22 cellular contexts compared by ENCODE assay signal in genomic region chr17:73250851-73251640, GRCh38. TPM values are rescaled to one million over a fixed set of nuclear protein-coding genes. Genes with fewer than 3 reads are reported as not detected.
DNase-seq lines count a peak whose midpoint lies in the region; ATAC-seq, FAIRE-seq and TF ChIP-seq lines count a peak whose summit lies in the region.
"Had no signal": no experiment of that assay in that cellular context is flagged by ENCODE, and none has a peak within 500 bp of the region (broad histone marks: within the 10 kb centered on the region; RNA-seq: fewer than 3 reads in every experiment).

No MANE protein-coding gene starts in this region.

- BruUV-seq in HepG2 (replicated peaks; lab: Mats Ljungman, UMichigan): no TSS peak

- no peak overlapping the region for H3K9ac ChIP-seq in HepG2 (ENCODE audit: insufficient read depth, low read depth, low read length)
- no peak overlapping the region for H3K9ac ChIP-seq in neural progenitor cell
- H3K9ac ChIP-seq: GM23248 had no signal

- no peak overlapping the region for H3K4me3 ChIP-seq in HepG2 (replicated peaks in 1 of 3; ENCODE audit: insufficient read depth in 1 of 3, low read depth in 2 of 3, low read length in 3 of 3)
- no peak overlapping the region for H3K4me3 ChIP-seq in right lobe of liver
- no peak overlapping the region for H3K4me3 ChIP-seq in neural progenitor cell
- H3K4me3 ChIP-seq: GM23248 had no signal

- H3K27me3 Mint-ChIP-seq in neural progenitor cell (ENCODE audit: insufficient read depth, low read depth): peaks cover 2% of the 10 kb centered on the region

- peak overlapping the region; percentile 51 for H3K27ac Mint-ChIP-seq in neural progenitor cell

- H3F3A ChIP-seq in neural progenitor cell (ENCODE audit: low read depth): peaks cover 11% of the 10 kb centered on the region

- H3K27ac ChIP-seq in HepG2 (ENCODE audit: extremely low read length, insufficient read depth, low read length) (no peak overlapping the region), right lobe of liver (no peak overlapping the region), neural progenitor cell (no peak overlapping the region)
- H3K27ac ChIP-seq: GM23248 had no signal

- H3K27me3 ChIP-seq in HepG2 (ENCODE audit: control insufficient read depth in 1 of 2, insufficient read depth in 2 of 2, low read length in 2 of 2) (no peaks in the 10 kb centered on the region), right lobe of liver (no peaks in the 10 kb centered on the region), neural progenitor cell (peaks cover 15% of the 10 kb centered on the region)

- CTCF ChIA-PET in HepG2 (lab: Yijun Ruan, JAX; ENCODE audit: low intra/inter-chr PET ratio, low total read pairs): no interaction called here

- POLR2A ChIA-PET in HepG2 (lab: Yijun Ruan, JAX): interaction anchor here (0.9 to 1.3 kb wide), 2 partner anchors 57 to 119 kb away, joined by 3 to 5 read pairs; no protein-coding TSS in a partner anchor

- H3K4me3 Mint-ChIP-seq in neural progenitor cell: no peak overlapping the region

- H2AFZ ChIP-seq in HepG2 (ENCODE audit: low read length) (no peak overlapping the region), neural progenitor cell (replicated peaks) (no peak overlapping the region)
- H2AFZ ChIP-seq: GM23248 had no signal

- no peak overlapping the region for H3K4me2 ChIP-seq in HepG2 (ENCODE audit: low read depth, low read length)
- H3K4me2 ChIP-seq in neural progenitor cell: no peak overlapping the region

- H3K36me3 ChIP-seq in HepG2 (replicated peaks in 1 of 2; ENCODE audit: control insufficient read depth in 1 of 2, insufficient read depth in 2 of 2, low read length in 2 of 2): peaks cover 6% of the 10 kb centered on the region in 2 experiments; a peak in 3 of 5 replicates
- H3K36me3 ChIP-seq in right lobe of liver: peaks cover 0 to 7% (median 4%) of the 10 kb centered on the region in 4 donors
- H3K36me3 ChIP-seq in neural progenitor cell: no peaks in the 10 kb centered on the region

- WGBS in HepG2 (ENCODE audit: low lambda C conversion rate): 83% methylated on average over 10 of the region's 10 CpGs
- 70% methylated on average over 6 of the region's 10 CpGs for WGBS in right lobe of liver (ENCODE audit: insufficient coverage, low coverage, low lambda C conversion rate, missing lambda C conversion rate)

- peaks cover 5% of the 10 kb centered on the region for H3K36me3 Mint-ChIP-seq in neural progenitor cell

- TF ChIP-seq EP300 in HepG2 (IDR thresholded peaks at IDR 0.05; ENCODE audit: low read depth in 2 of 2, low read length in 2 of 2): no peak
- no peak for TF ChIP-seq EP300 in HepG2 (CRISPR knock-in tag; IDR thresholded peaks at IDR 0.05; ENCODE audit: borderline replicate concordance)

- ATAC-seq in HepG2: peak; percentile 37
- no peak for ATAC-seq in right lobe of liver
- ATAC-seq in HG02588 (IDR thresholded peaks at IDR 0.05; ENCODE audit: unreplicated experiment): no peak
- no peak for ATAC-seq in HG03196 (IDR thresholded peaks at IDR 0.05; ENCODE audit: unreplicated experiment)

- TF ChIP-seq POLR2A in HepG2 (IDR thresholded peaks at IDR 0.05; ENCODE audit: insufficient read depth in 1 of 2, low read depth in 2 of 2, low read length in 2 of 2) (no peak), right lobe of liver (IDR thresholded peaks at IDR 0.05) (no peak)

- TF ChIP-seq RAD21 in HepG2 (CRISPR knock-in tag; IDR thresholded peaks at IDR 0.05): no peak

- TF ChIP-seq CTCF in HepG2 (CRISPR knock-in tag; IDR thresholded peaks at IDR 0.05) (no peak), right lobe of liver (IDR thresholded peaks at IDR 0.05) (no peak), neural progenitor cell (IDR thresholded peaks at IDR 0.05) (no peak)

- H3K9me3 ChIP-seq in HepG2 (ENCODE audit: low read length) (no peaks in the 10 kb centered on the region), right lobe of liver (no peaks in the 10 kb centered on the region), neural progenitor cell (ENCODE audit: low read depth) (no peaks in the 10 kb centered on the region)

- no peaks in the 10 kb centered on the region for H3K9me3 Mint-ChIP-seq in neural progenitor cell

- in situ Hi-C loops in HepG2 (cut with HindIII; ENCODE audit: extremely low pct_ligation_motif_present, low pct_unique_long_range_greater_than_20kb): no loop called here

- FAIRE-seq in HepG2 (lab: Jason Lieb, UNC) (no peak), urothelium cell line (lab: Jason Lieb, UNC) (peak; percentile 42)
- FAIRE-seq: GM18507 had no signal

- no peaks in the 10 kb centered on the region for H3K79me2 ChIP-seq in HepG2 (ENCODE audit: insufficient read depth, low read length)
- H3K79me2 ChIP-seq in neural progenitor cell (ENCODE audit: low read depth): no peaks in the 10 kb centered on the region

- H3K4me1 Mint-ChIP-seq in neural progenitor cell: peaks cover 20% of the 10 kb centered on the region

- intact Hi-C loops in HepG2 (cut with micrococcal nuclease; ENCODE audit: unreplicated experiment): no loop called here
- intact Hi-C loops in right lobe of liver (cut with DNase I): no loop called here

- H4K20me1 ChIP-seq in HepG2 (ENCODE audit: insufficient read depth, low read length) (no peaks in the 10 kb centered on the region), neural progenitor cell (ENCODE audit: low read depth) (peaks cover 6% of the 10 kb centered on the region)

- H3K4me1 ChIP-seq in HepG2 (ENCODE audit: insufficient read depth, low read length): peaks cover 14% of the 10 kb centered on the region
- H3K4me1 ChIP-seq in right lobe of liver: no peaks in the 10 kb centered on the region
- peaks cover 3% of the 10 kb centered on the region for H3K4me1 ChIP-seq in neural progenitor cell

- no peak for DNase-seq in HepG2 (ENCODE audit: low spot score)
- DNase-seq in right lobe of liver: no peak
- peak; percentile 12 for DNase-seq in dedifferentiated amniotic fluid mesenchymal stem cell (ENCODE audit: extremely low spot score)
- no peak for DNase-seq in neural progenitor cell (ENCODE audit: low spot score)
- no peak for DNase-seq in urothelium cell line (ENCODE audit: low spot score)
- no peak for DNase-seq in effector CD8-positive, alpha-beta T cell (lab: John Stamatoyannopoulos, UW)
- DNase-seq: DMS53, GM23248, HCEC 1CT, Karpas-422, NCI-H1092, NCI-H1417 treated with DMSO at 0.1 percent for 48 hours, NCI-H1694 treated with DMSO at 0.1 percent for 48 hours, NCI-H2081, NCI-H526 treated with DMSO at 0.1 percent for 48 hours, SHP77 treated with DMSO at 0.1 percent for 48 hours had no signal

TF ChIP-seq in HepG2, 621 proteins besides CTCF, POLR2A, EP300 and RAD21 (continues in another document):
- no peak for TF ChIP-seq ZNF577 (CRISPR knock-in tag; IDR thresholded peaks at IDR 0.05; ENCODE audit: borderline replicate concordance, low read depth)

RNA-seq across cellular contexts. Expression of gene CPSF4L, which starts 10.6 kb away (rescaled TPM):
- total RNA-seq in HepG2 (2016; rRNA removed; fragmentation: Illumina TruSeq; extraction: Trizol): 0.73 and 0.94 TPM in 2 replicates
- total RNA-seq in HepG2 (2016; cell fraction: cytosol; rRNA removed; fragmentation: Illumina TruSeq; extraction: Trizol; ENCODE audit: low read depth): 1.3 and 1.5 TPM in 2 replicates
- total RNA-seq in HepG2 (2016; cell fraction: insoluble cytoplasmic fraction; rRNA removed; fragmentation: Illumina TruSeq; extraction: Trizol): 0.76 and 1.1 TPM in 2 replicates
- total RNA-seq in HepG2 (2016; cell fraction: membrane; rRNA removed; fragmentation: Illumina TruSeq; extraction: Trizol): 1.3 and 1.5 TPM in 2 replicates
- 0.99 and 1.5 TPM in 2 replicates for total RNA-seq in HepG2 (2016; cell fraction: nucleus; rRNA removed; fragmentation: Illumina TruSeq; extraction: Trizol)
- 1.2 and 1.6 TPM in 2 replicates for polyA plus RNA-seq in HepG2 (2011; rRNA removed)
- polyA plus RNA-seq in HepG2 (2011; cell fraction: cytosol; rRNA removed): 0.32 and 0.70 TPM in 2 replicates
- polyA plus RNA-seq in HepG2 (2011; cell fraction: nucleus; rRNA removed): 0.21 TPM in 1 of 2 replicates, not detected in the other
- 0.25 and 0.48 TPM in 2 replicates for polyA plus RNA-seq in HepG2 (2012)
- 0.86 and 1.8 TPM in 2 replicates for polyA plus RNA-seq in HepG2 (2016; cell fraction: cytosol; fragmentation: Illumina TruSeq; extraction: Trizol; ENCODE audit: low read depth)
- polyA plus RNA-seq in HepG2 (2016; cell fraction: insoluble cytoplasmic fraction; fragmentation: Illumina TruSeq; extraction: Trizol; ENCODE audit: low read depth): 0.60 and 1.3 TPM in 2 replicates
- 1.3 and 1.5 TPM in 2 replicates for polyA plus RNA-seq in HepG2 (2016; cell fraction: membrane; fragmentation: Illumina TruSeq; extraction: Trizol; ENCODE audit: low read depth)
- not detected in 2 replicates for polyA plus RNA-seq in HepG2 (2016; cell fraction: nucleus; fragmentation: Illumina TruSeq; extraction: Trizol; ENCODE audit: insufficient read depth, low read depth)
- 0.42 TPM in 1 of 2 replicates, not detected in the other for polyA minus RNA-seq in HepG2 (2011; rRNA and poly(A)+ RNA removed; ENCODE audit: low replicate concordance)
- not detected in 2 replicates for polyA minus RNA-seq in HepG2 (2011; cell fraction: cytosol; rRNA and poly(A)+ RNA removed)
- polyA minus RNA-seq in HepG2 (2011; cell fraction: nucleus; rRNA and poly(A)+ RNA removed): 1.3 TPM in 1 of 2 replicates, not detected in the other
- total RNA-seq in right lobe of liver: not detected
- total RNA-seq in neural progenitor cell (ENCODE audit: low replicate concordance): not detected in 2 replicates
- total RNA-seq: A172, Daoy, GM23248, NCI-H460 had no signal
- polyA plus RNA-seq: GM23248 had no signal

RNA-seq across cellular contexts. Expression of gene COG1, which starts 58.2 kb away (rescaled TPM):
- total RNA-seq in HepG2 (2016; rRNA removed; fragmentation: Illumina TruSeq; extraction: Trizol): 30.4 and 36.6 TPM in 2 replicates
- total RNA-seq in HepG2 (2016; cell fraction: cytosol; rRNA removed; fragmentation: Illumina TruSeq; extraction: Trizol; ENCODE audit: low read depth): 31.1 and 36.5 TPM in 2 replicates
- total RNA-seq in HepG2 (2016; cell fraction: insoluble cytoplasmic fraction; rRNA removed; fragmentation: Illumina TruSeq; extraction: Trizol): 27.8 and 35.5 TPM in 2 replicates
- 23.1 and 24.1 TPM in 2 replicates for total RNA-seq in HepG2 (2016; cell fraction: membrane; rRNA removed; fragmentation: Illumina TruSeq; extraction: Trizol)
- 30.5 and 33.6 TPM in 2 replicates for total RNA-seq in HepG2 (2016; cell fraction: nucleus; rRNA removed; fragmentation: Illumina TruSeq; extraction: Trizol)
- polyA plus RNA-seq in HepG2 (2011; rRNA removed): 39.7 and 42.4 TPM in 2 replicates
- 17.6 and 17.9 TPM in 2 replicates for polyA plus RNA-seq in HepG2 (2011; cell fraction: cytosol; rRNA removed)
- 109 and 125 TPM in 2 replicates for polyA plus RNA-seq in HepG2 (2011; cell fraction: nucleus; rRNA removed)
- polyA plus RNA-seq in HepG2 (2012): 39.9 and 40.8 TPM in 2 replicates
- 7.6 and 9.4 TPM in 2 replicates for polyA plus RNA-seq in HepG2 (2016; cell fraction: cytosol; fragmentation: Illumina TruSeq; extraction: Trizol; ENCODE audit: low read depth)
- polyA plus RNA-seq in HepG2 (2016; cell fraction: insoluble cytoplasmic fraction; fragmentation: Illumina TruSeq; extraction: Trizol; ENCODE audit: low read depth): 29.1 and 39.8 TPM in 2 replicates
- 12.3 and 15.1 TPM in 2 replicates for polyA plus RNA-seq in HepG2 (2016; cell fraction: membrane; fragmentation: Illumina TruSeq; extraction: Trizol; ENCODE audit: low read depth)
- polyA plus RNA-seq in HepG2 (2016; cell fraction: nucleus; fragmentation: Illumina TruSeq; extraction: Trizol; ENCODE audit: insufficient read depth, low read depth): 67.3 and 73.0 TPM in 2 replicates
- 29.1 and 63.0 TPM in 2 replicates for polyA minus RNA-seq in HepG2 (2011; rRNA and poly(A)+ RNA removed; ENCODE audit: low replicate concordance)
- polyA minus RNA-seq in HepG2 (2011; cell fraction: cytosol; rRNA and poly(A)+ RNA removed): 21.6 and 22.3 TPM in 2 replicates
- 95.8 and 106 TPM in 2 replicates for polyA minus RNA-seq in HepG2 (2011; cell fraction: nucleus; rRNA and poly(A)+ RNA removed)
- total RNA-seq in right lobe of liver: 10 to 100 TPM; 10.5 to 24.7 (median 16.9) TPM
- 11.7 and 22.9 TPM in 2 replicates for total RNA-seq in neural progenitor cell (ENCODE audit: low replicate concordance)
